ENCODE assay signal across 8 cellular contexts in genomic region chrX:72181178-72182125, GRCh38. TPM values are rescaled to one million over a fixed set of nuclear protein-coding genes. Genes with fewer than 3 reads are reported as not detected.
DNase-seq lines count a peak whose midpoint lies in the region; ATAC-seq and TF ChIP-seq lines count a peak whose summit lies in the region.

Gene PIN4 (plus strand): TSS chrX:72181757. CDS start chrX:72181786, 29 bp downstream.

- POLR2A ChIA-PET in BJ (lab: Charles Lee), result no interaction called here

- TF ChIP-seq CTCF in BJ (IDR thresholded peaks at IDR 0.05; ENCODE audit: insufficient read depth, low read depth, low read length) (no peak), coronary artery (IDR thresholded peaks at IDR 0.05) (no peak)

- no peaks in the 10 kb centered on the region for H3K27me3 ChIP-seq in BJ (ENCODE audit: control insufficient read depth, insufficient read depth, low read length)

- DNase-seq in BJ (ENCODE audit: low read depth) (peak; percentile 92), NCI-H526 (lab: John Stamatoyannopoulos, UW) (peak; percentile 97 to 98), coronary artery (ENCODE audit: low spot score) (peak; percentile 90), left kidney (ENCODE audit: low read depth, low spot score) (peak; percentile 99)
- DNase-seq in activated CD4-positive, alpha-beta T cell treated with anti-CD3 and anti-CD28 coated beads for 48 hours, result peak; percentile 87
- peak; percentile 79 to 80 for DNase-seq in stimulated activated CD4-positive, alpha-beta T cell treated with anti-CD3 and anti-CD28 coated beads, Interleukin-2, amount 100 ng/mL, for 24 hours

- ATAC-seq in GM19328 (IDR thresholded peaks at IDR 0.05; ENCODE audit: unreplicated experiment) (peak; percentile 90), HG03469 (IDR thresholded peaks at IDR 0.05; ENCODE audit: unreplicated experiment) (peak; percentile 93)

- H3K27ac ChIP-seq in coronary artery, result peak within 1 kb of the TSS; percentile 43 to 83

- CTCF ChIA-PET in BJ (lab: Yijun Ruan, JAX), result interaction anchor here (0.7 kb wide), 1 partner anchor 9 kb away, joined by 3 read pairs; no protein-coding TSS in a partner anchor

- H3K4me3 ChIP-seq in BJ (ENCODE audit: low read depth, low read length) (peak within 1 kb of the TSS; percentile 88), coronary artery (peak within 1 kb of the TSS; percentile 79)

- no peaks in the 10 kb centered on the region for H3K36me3 ChIP-seq in BJ (ENCODE audit: control insufficient read depth, insufficient read depth, low read length)

RNA-seq across cellular contexts. Expression of gene PIN4, which starts in this region (rescaled TPM):
- polyA plus RNA-seq in BJ (2011; rRNA removed), result 6.5 and 15.3 TPM in 2 replicates
- polyA minus RNA-seq in BJ (2011; rRNA and poly(A)+ RNA removed), result 0.57 and 0.87 TPM in 2 replicates

Comparison
In these comparisons a context has a peak if more than half of its experiments do, and no peak if none do; other contexts are left out.
1. Peak in every context shown above with its lines: DNase-seq, ATAC-seq, H3K4me3 ChIP-seq and H3K27ac ChIP-seq.